In the genomic region with DNA sequence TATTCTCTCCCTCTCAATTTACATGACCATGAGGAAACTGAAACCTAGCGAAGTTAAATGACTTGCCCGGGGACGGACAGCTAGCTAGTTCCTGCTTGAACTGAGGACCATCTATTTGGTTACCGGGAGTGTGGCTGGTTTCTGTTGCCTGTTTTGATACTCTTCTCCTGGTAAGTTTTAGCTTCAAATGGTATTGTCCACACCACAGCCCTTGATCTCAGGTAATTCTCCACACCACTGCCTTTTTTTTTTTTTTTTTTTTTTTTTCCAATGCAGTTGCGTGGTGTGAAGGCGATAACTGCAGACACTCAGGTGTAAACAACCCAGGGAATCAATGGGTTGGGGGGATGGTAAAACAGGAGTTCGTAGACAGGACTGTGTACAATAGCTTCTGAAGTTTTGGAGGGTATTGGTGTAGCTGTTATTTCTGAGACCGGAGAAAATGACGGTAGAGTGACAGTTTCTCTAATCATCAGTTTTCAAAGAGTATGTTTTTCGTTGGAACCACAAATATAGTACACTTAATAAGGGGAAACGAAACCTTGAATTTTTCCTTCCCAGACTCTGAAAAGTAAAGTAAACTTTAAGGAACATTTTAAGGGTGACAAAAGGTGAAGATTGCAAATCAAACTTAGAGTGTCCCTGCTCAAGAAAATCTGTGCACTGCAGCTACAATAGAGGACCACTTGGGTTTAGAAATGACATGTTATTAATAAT, we compare ENCODE assay signal across 8 cellular contexts.
DNase-seq lines count a peak whose midpoint lies in the region; ATAC-seq, FAIRE-seq and TF ChIP-seq lines count a peak whose summit lies in the region.

No MANE protein-coding gene starts in this region.

- H3K79me2 ChIP-seq in KMS-11 (ENCODE audit: insufficient read depth, low read depth), result no peaks in the 10 kb centered on the region

- H3K27ac Mint-ChIP-seq in effector memory CD8-positive, alpha-beta T cell, result peak overlapping the region in 1 of 2 donors; percentile 65

- H3K4me3 ChIP-seq in KMS-11 (IDR thresholded peaks at IDR 0.05; ENCODE audit: insufficient read depth, low read depth, low read length) (peak overlapping the region; percentile 94), rectal smooth muscle tissue (ENCODE audit: low read length) (peak overlapping the region; percentile 49)

- H4K20me1 ChIP-seq in KMS-11 (ENCODE audit: insufficient read depth), result no peaks in the 10 kb centered on the region

- peak overlapping the region; percentile 64 for H3K27ac ChIP-seq in KMS-11
- no peak overlapping the region for H3K27ac ChIP-seq in rectal smooth muscle tissue (ENCODE audit: low read depth, low read length)

- TF ChIP-seq CTCF in KMS-11 (conservative IDR thresholded peaks at IDR 0.05; ENCODE audit: low read depth, low read length), result no peak
- TF ChIP-seq CTCF in D721Med (IDR thresholded peaks at IDR 0.05; ENCODE audit: insufficient read depth, missing control alignments), result no peak

- no peaks in the 10 kb centered on the region for H3K9me3 Mint-ChIP-seq in effector memory CD8-positive, alpha-beta T cell

- H3K36me3 ChIP-seq in ES-I3 (ENCODE audit: insufficient read depth, low read length), result no peaks in the 10 kb centered on the region
- no peaks in the 10 kb centered on the region for H3K36me3 ChIP-seq in KMS-11 (ENCODE audit: insufficient read depth)
- H3K36me3 ChIP-seq in rectal smooth muscle tissue (ENCODE audit: control insufficient read depth, insufficient read depth, low read length), result no peaks in the 10 kb centered on the region

- peak overlapping the region; percentile 27 to 37 for H3K4me3 Mint-ChIP-seq in effector memory CD8-positive, alpha-beta T cell

- no peak for FAIRE-seq in D721Med (lab: Jason Lieb, UNC)

- ATAC-seq in GM19395 (IDR thresholded peaks at IDR 0.05; ENCODE audit: unreplicated experiment) (peak; percentile 79), HG02870 (IDR thresholded peaks at IDR 0.05; ENCODE audit: unreplicated experiment) (no peak)
- no peak for ATAC-seq in effector memory CD8-positive, alpha-beta T cell (replicated peaks)

- peaks cover 4 to 5% of the 10 kb centered on the region in 2 donors for H3K4me1 Mint-ChIP-seq in effector memory CD8-positive, alpha-beta T cell (ENCODE audit: low read depth in 2 of 2)

- H3K9ac ChIP-seq in ES-I3 (ENCODE audit: low read depth, low read length) (peak overlapping the region; percentile 81), KMS-11 (peak overlapping the region; percentile 30; the same call in 1 of the 2 replicates), rectal smooth muscle tissue (ENCODE audit: low read length) (no peak overlapping the region)

- H3K27me3 ChIP-seq in KMS-11 (ENCODE audit: insufficient read depth, low read depth) (no peaks in the 10 kb centered on the region), rectal smooth muscle tissue (ENCODE audit: control insufficient read depth, insufficient read depth, low read length) (no peaks in the 10 kb centered on the region)

- peak overlapping the region; percentile 2; the same call in 1 of the 2 replicates for H2AFZ ChIP-seq in KMS-11 (ENCODE audit: low read depth)

- H3K4me1 ChIP-seq in ES-I3 (ENCODE audit: insufficient read depth, low read length) (peaks cover 25% of the 10 kb centered on the region), KMS-11 (ENCODE audit: low read depth, poor library complexity, severe bottlenecking) (peaks cover 62% of the 10 kb centered on the region), rectal smooth muscle tissue (ENCODE audit: control insufficient read depth, insufficient read depth, low read length) (no peaks in the 10 kb centered on the region)

- H3K9me3 ChIP-seq in ES-I3 (ENCODE audit: control insufficient read depth, insufficient read depth, low read length), result no peaks in the 10 kb centered on the region

- peak overlapping the region; percentile 97 for H3K4me2 ChIP-seq in KMS-11

- H3K36me3 Mint-ChIP-seq in effector memory CD8-positive, alpha-beta T cell (ENCODE audit: insufficient read depth), result peaks cover 6% of the 10 kb centered on the region

- H3K27me3 Mint-ChIP-seq in effector memory CD8-positive, alpha-beta T cell, result no peaks in the 10 kb centered on the region

- DNase-seq in effector memory CD8-positive, alpha-beta T cell, result no peak
- DNase-seq in D721Med (ENCODE audit: insufficient read length, low spot score), result no peak
- DNase-seq in HPDE6-E6E7 (ENCODE audit: extremely low spot score), result no peak
